In the genomic region with DNA sequence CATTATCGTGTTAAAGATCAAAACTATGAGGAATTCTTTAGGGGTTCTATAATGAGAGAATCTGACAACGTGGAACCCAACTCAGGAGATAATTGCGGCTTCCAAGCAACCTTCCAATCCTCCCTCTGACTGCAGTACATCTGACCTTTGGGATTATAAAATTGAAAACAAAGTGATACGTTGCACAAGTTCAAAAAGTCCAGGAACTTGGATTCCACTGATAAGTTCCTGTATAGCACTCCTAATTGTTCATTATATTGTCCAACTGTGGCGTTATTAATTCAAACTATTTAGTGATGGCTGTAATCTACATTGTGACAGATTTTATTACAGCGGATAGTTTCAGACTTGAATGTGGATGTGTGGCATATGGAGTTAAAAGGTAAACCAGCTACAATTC, we compare ENCODE assay signal across 29 cellular contexts.
"Had no signal": no experiment of that assay in that cellular context is flagged by ENCODE, and none has a peak within 500 bp of the region (broad histone marks: within the 10 kb centered on the region; RNA-seq: fewer than 3 reads in every experiment).

No MANE protein-coding gene starts in this region.

- H3K27ac Mint-ChIP-seq: stimulated activated effector memory CD8-positive, alpha-beta T cell treated with anti-CD3 and anti-CD28 coated beads, Interleukin-12 subunit alpha, Interleukin-12 subunit beta, amount 100 ng/mL, for 72 hours; stimulated activated memory B cell treated with anti-CD40 and anti-IgM and Interleukin-4, amounts not matched to agents 10 μg/mL and 1 μg/mL and 100 μg/mL, for 72 hours; stimulated activated naive B cell treated with anti-CD40 and anti-IgM and Interleukin-4, amounts not matched to agents 10 μg/mL and 1 μg/mL and 100 μg/mL, for 72 hours; stimulated activated naive CD8-positive, alpha-beta T cell treated with anti-CD3 and anti-CD28 coated beads, Interleukin-15, amount 100 ng/mL, for 72 hours; stimulated activated naive CD8-positive, alpha-beta T cell treated with anti-CD3 and anti-CD28 coated beads, Interleukin-15, Interleukin-2, amounts not matched to agents 100 ng/mL and 50 ng/mL, for 24 hours; type B pancreatic cell had no signal

- H3K27ac ChIP-seq: stomach, suprapubic skin, testis, thoracic aorta, thyroid gland, tibial artery, tibial nerve, transverse colon, upper lobe of left lung, upper lobe of right lung, uterus, vagina had no signal

- H3K4me3 Mint-ChIP-seq: stimulated activated effector memory CD8-positive, alpha-beta T cell treated with anti-CD3 and anti-CD28 coated beads, Interleukin-12 subunit alpha, Interleukin-12 subunit beta, amount 100 ng/mL, for 72 hours; stimulated activated memory B cell treated with anti-CD40 and anti-IgM and Interleukin-4, amounts not matched to agents 10 μg/mL and 1 μg/mL and 100 μg/mL, for 72 hours; stimulated activated naive B cell treated with anti-CD40 and anti-IgM and Interleukin-4, amounts not matched to agents 10 μg/mL and 1 μg/mL and 100 μg/mL, for 72 hours; stimulated activated naive CD8-positive, alpha-beta T cell treated with anti-CD3 and anti-CD28 coated beads, Interleukin-15, amount 100 ng/mL, for 72 hours; stimulated activated naive CD8-positive, alpha-beta T cell treated with anti-CD3 and anti-CD28 coated beads, Interleukin-15, Interleukin-2, amounts not matched to agents 100 ng/mL and 50 ng/mL, for 24 hours; type B pancreatic cell had no signal

- H3K4me3 ChIP-seq: stomach, suprapubic skin, testis, thoracic aorta, thyroid gland, tibial artery, tibial nerve, transverse colon, upper lobe of left lung, upper lobe of right lung, uterus, vagina had no signal

- H3K36me3 Mint-ChIP-seq: stimulated activated effector memory CD8-positive, alpha-beta T cell treated with anti-CD3 and anti-CD28 coated beads, Interleukin-12 subunit alpha, Interleukin-12 subunit beta, amount 100 ng/mL, for 72 hours; stimulated activated memory B cell treated with anti-CD40 and anti-IgM and Interleukin-4, amounts not matched to agents 10 μg/mL and 1 μg/mL and 100 μg/mL, for 72 hours; stimulated activated naive B cell treated with anti-CD40 and anti-IgM and Interleukin-4, amounts not matched to agents 10 μg/mL and 1 μg/mL and 100 μg/mL, for 72 hours; type B pancreatic cell had no signal

- H3K27me3 ChIP-seq: stomach, suprapubic skin, testis, thyroid gland, tibial artery, tibial nerve, transverse colon, upper lobe of left lung, upper lobe of right lung, uterus, vagina had no signal

- DNase-seq: stimulated activated CD4-positive, alpha-beta T cell treated with anti-CD3 and anti-CD28 coated beads, Interleukin-2, amount 100 ng/mL, for 48 hours; stimulated activated CD4-positive, alpha-beta T cell treated with anti-CD3 and anti-CD28 coated beads, Interleukin-4, amount 100 ng/mL, for 1 hour; stimulated activated CD4-positive, alpha-beta T cell treated with anti-CD3 and anti-CD28 coated beads, Interleukin-4, amount 100 ng/mL, for 24 hours; stimulated activated CD4-positive, alpha-beta T cell treated with anti-CD3 and anti-CD28 coated beads, Interleukin-4, amount 100 ng/mL, for 4 hours; stimulated activated CD8-positive, alpha-beta memory T cell treated with anti-CD3 and anti-CD28 coated beads, Interleukin-4, amount 100 ng/mL, for 48 hours; stimulated activated naive B cell treated with anti-CD40 and anti-IgM and Interleukin-4, amounts not matched to agents 10 μg/mL and 1 μg/mL and 100 μg/mL, for 72 hours; stimulated activated naive CD4-positive, alpha-beta T cell; stimulated activated naive CD4-positive, alpha-beta T cell treated with Interleukin-2 at 50 U/mL for 16 hours; stimulated activated naive CD8-positive, alpha-beta T cell treated with anti-CD3 and anti-CD28 coated beads, Interleukin-15, amount 100 ng/mL, for 72 hours; stimulated activated naive CD8-positive, alpha-beta T cell treated with anti-CD3 and anti-CD28 coated beads, Interleukin-15, Interleukin-2, amounts not matched to agents 100 U/mL and 50 U/mL, for 24 hours; stomach; substantia nigra; testis; thyroid gland; tibial artery; transverse colon; trophoblast cell; upper lobe of left lung; upper lobe of right lung; uterus had no signal

- H3K4me1 ChIP-seq: stomach, suprapubic skin, testis, thyroid gland, tibial artery, tibial nerve, transverse colon, upper lobe of left lung, upper lobe of right lung, uterus, vagina had no signal

- H3K9me3 ChIP-seq: suprapubic skin, testis, thoracic aorta, thyroid gland, tibial artery, tibial nerve, transverse colon, upper lobe of left lung, upper lobe of right lung, uterus, vagina had no signal

- H3K4me1 Mint-ChIP-seq: stimulated activated effector memory CD8-positive, alpha-beta T cell treated with anti-CD3 and anti-CD28 coated beads, Interleukin-12 subunit alpha, Interleukin-12 subunit beta, amount 100 ng/mL, for 72 hours; stimulated activated memory B cell treated with anti-CD40 and anti-IgM and Interleukin-4, amounts not matched to agents 10 μg/mL and 1 μg/mL and 100 μg/mL, for 72 hours; stimulated activated naive B cell treated with anti-CD40 and anti-IgM and Interleukin-4, amounts not matched to agents 10 μg/mL and 1 μg/mL and 100 μg/mL, for 72 hours; stimulated activated naive CD8-positive, alpha-beta T cell treated with anti-CD3 and anti-CD28 coated beads, Interleukin-15, amount 100 ng/mL, for 72 hours had no signal

- H3K36me3 ChIP-seq: stomach, suprapubic skin, thoracic aorta, thyroid gland, tibial artery, tibial nerve, transverse colon, upper lobe of left lung, upper lobe of right lung, uterus, vagina had no signal

- H3K27me3 Mint-ChIP-seq: stimulated activated memory B cell treated with anti-CD40 and anti-IgM and Interleukin-4, amounts not matched to agents 10 μg/mL and 1 μg/mL and 100 μg/mL, for 72 hours; stimulated activated naive B cell treated with anti-CD40 and anti-IgM and Interleukin-4, amounts not matched to agents 10 μg/mL and 1 μg/mL and 100 μg/mL, for 72 hours; stimulated activated naive CD8-positive, alpha-beta T cell treated with anti-CD3 and anti-CD28 coated beads, Interleukin-15, amount 100 ng/mL, for 72 hours; stimulated activated naive CD8-positive, alpha-beta T cell treated with anti-CD3 and anti-CD28 coated beads, Interleukin-15, Interleukin-2, amounts not matched to agents 100 ng/mL and 50 ng/mL, for 24 hours; type B pancreatic cell had no signal

- FAIRE-seq: urothelium cell line had no signal
